25 cellular contexts compared by ENCODE assay signal in the genomic region with DNA sequence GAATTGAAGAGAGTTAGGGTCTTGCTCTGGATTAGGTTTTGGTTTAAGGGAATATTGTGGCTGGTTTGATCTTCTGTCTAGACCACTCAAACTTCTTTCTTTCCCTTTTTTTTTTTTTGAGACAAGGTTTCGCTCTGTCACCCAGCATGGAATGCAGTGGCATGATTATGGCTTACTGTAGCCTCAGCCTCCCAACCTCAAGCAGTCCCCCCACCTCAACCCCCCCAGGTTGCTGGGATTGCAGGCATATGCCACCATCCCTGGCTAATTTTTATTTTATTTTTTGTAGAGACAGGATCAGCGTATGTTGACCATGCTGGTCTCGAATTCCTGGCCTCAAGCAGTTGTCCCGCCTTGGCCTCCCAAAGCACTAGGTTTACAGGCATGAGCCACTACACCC.
"Had no signal": no experiment of that assay in that cellular context is flagged by ENCODE, and none has a peak within 500 bp of the region (broad histone marks: within the 10 kb centered on the region; RNA-seq: fewer than 3 reads in every experiment).

No MANE protein-coding gene starts in this region.

- H3K4me3 Mint-ChIP-seq: activated CD4-positive, alpha-beta memory T cell treated with anti-CD3 and anti-CD28 coated beads, Interleukin-2, amount 10 ng/mL, durations not matched to agents 7 days and 5 days; activated CD4-positive, alpha-beta T cell treated with anti-CD3 and anti-CD28 coated beads for 36 hours; activated naive CD4-positive, alpha-beta T cell treated with anti-CD3 and anti-CD28 coated beads for 36 hours; activated naive CD8-positive, alpha-beta T cell; activated T-helper 17 cell treated with anti-CD3 and anti-CD28 coated beads, Interleukin-2, amount 50 U/mL, for 72 hours had no signal

- H3K9me3 Mint-ChIP-seq: activated CD4-positive, alpha-beta memory T cell treated with anti-CD3 and anti-CD28 coated beads, Interleukin-2, amount 10 ng/mL, durations not matched to agents 7 days and 5 days; activated naive CD4-positive, alpha-beta T cell treated with anti-CD3 and anti-CD28 coated beads for 36 hours; activated T-helper 17 cell treated with anti-CD3 and anti-CD28 coated beads, Interleukin-2, amount 50 U/mL, for 72 hours had no signal

- DNase-seq: activated CD4-positive, alpha-beta memory T cell treated with anti-CD3 and anti-CD28 coated beads, Interleukin-2, amount 10 ng/mL, durations not matched to agents 7 days and 5 days; activated CD4-positive, alpha-beta T cell treated with anti-CD3 and anti-CD28 coated beads for 36 hours; activated CD4-positive, alpha-beta T cell treated with anti-CD3 and anti-CD28 coated beads, Interleukin-2, amount 50 U/mL, for 1 hour; activated gamma-delta T cell; activated naive CD4-positive, alpha-beta T cell treated with anti-CD3 and anti-CD28 coated beads for 36 hours; activated T-cell treated with anti-CD3 and anti-CD28 coated beads for 4 hours; activated T-cell treated with anti-CD3 and anti-CD28 coated beads, Interleukin-2, amount 50 U/mL, for 48 hours; amygdala; brain microvascular endothelial cell; MM.1S; NCI-H1105; NCI-H1436 treated with DMSO at 0.1 percent for 48 hours; NCI-H187; NCI-H2081 treated with DMSO at 0.1 percent for 48 hours; NCI-H446; NCI-H524; PC-3; SJCRH30; SK-N-SH; T-helper 1 cell; WERI-Rb-1 had no signal

- H3K36me3 ChIP-seq: brain microvascular endothelial cell, cardiac muscle cell, SJCRH30, WERI-Rb-1 had no signal

- H3K9ac ChIP-seq: SK-N-SH had no signal

- H3K4me3 ChIP-seq: cardiac muscle cell, SJCRH30 had no signal

- H3K27me3 ChIP-seq: brain microvascular endothelial cell, cardiac muscle cell, SJCRH30 had no signal

- ATAC-seq: activated CD4-positive, alpha-beta T cell treated with anti-CD3 and anti-CD28 coated beads for 36 hours; activated T-helper 17 cell treated with anti-CD3 and anti-CD28 coated beads, Interleukin-2, amount 50 U/mL, for 72 hours; PC-3; Right ventricle myocardium inferior had no signal

- H3K27ac Mint-ChIP-seq: activated CD4-positive, alpha-beta memory T cell treated with anti-CD3 and anti-CD28 coated beads, Interleukin-2, amount 10 ng/mL, durations not matched to agents 7 days and 5 days; activated CD4-positive, alpha-beta T cell treated with anti-CD3 and anti-CD28 coated beads for 36 hours; activated naive CD4-positive, alpha-beta T cell treated with anti-CD3 and anti-CD28 coated beads for 36 hours; activated naive CD8-positive, alpha-beta T cell; activated T-helper 17 cell treated with anti-CD3 and anti-CD28 coated beads, Interleukin-2, amount 50 U/mL, for 72 hours had no signal

- H3K9me3 ChIP-seq: SJCRH30, SK-N-SH had no signal

- H3K36me3 Mint-ChIP-seq: activated naive CD8-positive, alpha-beta T cell had no signal

- H3K27ac ChIP-seq: brain microvascular endothelial cell, cardiac muscle cell, SJCRH30, WERI-Rb-1 had no signal

- H3K27me3 Mint-ChIP-seq: activated CD4-positive, alpha-beta memory T cell treated with anti-CD3 and anti-CD28 coated beads, Interleukin-2, amount 10 ng/mL, durations not matched to agents 7 days and 5 days; activated CD4-positive, alpha-beta T cell treated with anti-CD3 and anti-CD28 coated beads for 36 hours; activated naive CD8-positive, alpha-beta T cell; activated T-helper 17 cell treated with anti-CD3 and anti-CD28 coated beads, Interleukin-2, amount 50 U/mL, for 72 hours had no signal
